In genomic region chr7:99504603-99505323, GRCh38 we compare ENCODE assay signal across 8 cellular contexts. TPM values are rescaled to one million over a fixed set of nuclear protein-coding genes. Genes with fewer than 3 reads are reported as not detected.
DNase-seq lines count a peak whose midpoint lies in the region; ATAC-seq and TF ChIP-seq lines count a peak whose summit lies in the region.

ZKSCAN5 (plus strand) TSS chr7:99504662; CDS start chr7:99506045, 1,383 bp downstream.

- ATAC-seq in HG02571 (IDR thresholded peaks at IDR 0.05; ENCODE audit: unreplicated experiment), result peak; percentile 75

- H3K27ac ChIP-seq in SK-N-MC (peak within 1 kb of the TSS; percentile 82), temporal lobe (ENCODE audit: low read depth, low read length) (peak within 1 kb of the TSS; percentile 92)

- H3K9ac ChIP-seq in SK-N-MC (ENCODE audit: insufficient read length), result peak within 1 kb of the TSS; percentile 81

- H3K4me3 ChIP-seq in GM06990 (replicated peaks; ENCODE audit: low read depth, low read length) (peak within 1 kb of the TSS; percentile 88), SK-N-MC (peak within 1 kb of the TSS; percentile 83)

- DNase-seq in GM06990 (ENCODE audit: extremely low read depth, insufficient read length), result peak; percentile 97
- DNase-seq in NCI-H1048 (lab: John Stamatoyannopoulos, UW), result peak; percentile 84
- peak; percentile 91 for DNase-seq in SK-N-MC (ENCODE audit: low read depth, low spot score)
- peak; percentile 97 for DNase-seq in activated naive CD4-positive, alpha-beta T cell treated with anti-CD3 and anti-CD28 coated beads, Interleukin-2, amount 50 U/mL, for 16 hours
- peak; percentile 75 for DNase-seq in glomerular endothelial cell (ENCODE audit: extremely low read depth, low read depth, low spot score)
- DNase-seq in occipital lobe (lab: John Stamatoyannopoulos, UW), result peak; percentile 97

- H3K27me3 ChIP-seq in GM06990 (replicated peaks; ENCODE audit: control insufficient read depth, insufficient read depth, low read length), result no peaks in the 10 kb centered on the region

- no peaks in the 10 kb centered on the region for H3K9me3 ChIP-seq in SK-N-MC (ENCODE audit: low read depth, low read length)

- no peak for TF ChIP-seq CTCF in GM06990 (IDR thresholded peaks at IDR 0.05; ENCODE audit: insufficient read depth, low read length, poor library complexity, severe bottlenecking)

- H3K36me3 ChIP-seq in GM06990 (ENCODE audit: control insufficient read depth, insufficient read depth, low read length) (peaks cover 1% of the 10 kb centered on the region; the same call in 1 of the 2 replicates), SK-N-MC (ENCODE audit: insufficient read depth, low read length) (no peaks in the 10 kb centered on the region)

RNA-seq across cellular contexts. Expression of gene ZKSCAN5, which starts in this region (rescaled TPM):
- total RNA-seq in glomerular endothelial cell (8.8 and 11.7 TPM in 2 replicates), occipital lobe (19.8 TPM), temporal lobe (17.0 TPM)

Comparison
In these comparisons a context has a peak if more than half of its experiments do, and no peak if none do; other contexts are left out.
1. Peak in every context shown above with its lines: DNase-seq, ATAC-seq, H3K4me3 ChIP-seq and H3K27ac ChIP-seq.